Comparison of ENCODE assay signal across 34 cellular contexts in the genomic region with DNA sequence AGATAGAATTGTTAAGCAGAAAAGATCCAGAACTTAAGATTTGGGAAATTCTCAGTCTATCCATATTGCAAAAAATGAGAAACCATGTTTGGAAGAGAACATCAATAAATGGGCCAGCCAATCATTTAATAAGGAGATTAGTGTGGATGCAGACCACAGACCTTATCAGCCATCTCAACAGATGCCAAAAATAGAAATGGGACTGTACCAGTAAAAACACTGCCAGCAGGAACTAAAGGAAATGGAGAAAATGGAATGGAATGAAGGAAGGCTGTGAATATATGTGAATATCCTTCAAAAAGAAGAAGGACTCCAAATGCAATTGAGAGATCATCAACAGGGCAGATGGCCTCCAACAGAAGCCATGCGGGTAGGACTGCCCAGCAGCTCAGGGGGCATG.
"Had no signal": no experiment of that assay in that cellular context is flagged by ENCODE, and none has a peak within 500 bp of the region (broad histone marks: within the 10 kb centered on the region; RNA-seq: fewer than 3 reads in every experiment).

No MANE protein-coding gene starts in this region.

- H3K9me3 Mint-ChIP-seq: activated CD4-positive, alpha-beta memory T cell treated with anti-CD3 and anti-CD28 coated beads for 36 hours; activated T-helper 1 cell treated with anti-CD3 and anti-CD28 coated beads, Interleukin-12 subunit alpha, Interleukin-12 subunit beta, Interleukin-2, Interleukin-4 antibody, amounts not matched to agents 30 ng/mL and 10 ng/mL and 1 ng/mL, durations not matched to agents 14 hours and 24 hours and 36 hours; T-helper 1 cell treated with Interleukin-12 subunit alpha and Interleukin-12 subunit beta and Interleukin-4 antibody, amounts not matched to agents 30 μg/mL and 1 μg/mL, for 36 hours; T-helper 2 cell treated with Interferon-gamma antibody and Interleukin-4, amounts not matched to agents 5 μg/mL and 100 μg/mL, for 36 hours had no signal

- DNase-seq: activated B cell treated with CpG ODN at 0.5 μM for 24 hours; activated CD4-positive, alpha-beta memory T cell treated with anti-CD3 and anti-CD28 coated beads for 36 hours; activated CD4-positive, alpha-beta T cell treated with anti-CD3 and anti-CD28 coated beads for 4 hours; activated CD4-positive, alpha-beta T cell treated with anti-CD3 and anti-CD28 coated beads, Interleukin-2, amount 10 ng/mL, durations not matched to agents 24 days and 14 days; activated CD4-positive, alpha-beta T cell treated with anti-CD3 and anti-CD28 coated beads, Interleukin-2, amount 50 U/mL, for 1 hour; activated CD4-positive, alpha-beta T cell treated with anti-CD3 and anti-CD28 coated beads, Interleukin-2, amount 50 U/mL, for 4 hours; activated CD4-positive, CD25-positive, alpha-beta regulatory T cell treated with anti-CD3 and anti-CD28 coated beads, Interleukin-2, amount 50 U/mL, for 72 hours; activated CD8-positive, alpha-beta memory T cell treated with anti-CD3 and anti-CD28 coated beads, Interleukin-2, amount 50 U/mL, for 4 hours; activated CD8-positive, alpha-beta T cell treated with anti-CD3 and anti-CD28 coated beads for 36 hours; activated effector memory CD4-positive, alpha-beta T cell treated with anti-CD3 and anti-CD28 coated beads, Interleukin-2, amount 50 U/mL, for 16 hours; activated gamma-delta T cell treated with Interleukin-2 at 50 U/mL for 16 hours; activated naive CD4-positive, alpha-beta T cell; activated naive CD4-positive, alpha-beta T cell treated with anti-CD3 and anti-CD28 coated beads for 36 hours; activated naive CD4-positive, alpha-beta T cell treated with anti-CD3 and anti-CD28 coated beads, Interleukin-2, amount 50 U/mL, for 16 hours; activated naive CD8-positive, alpha-beta T cell treated with anti-CD3 and anti-CD28 coated beads for 36 hours; activated T-cell treated with anti-CD3 and anti-CD28 coated beads for 4 hours; activated T-cell treated with anti-CD3 and anti-CD28 coated beads, Interleukin-2, amount 50 U/mL, for 1 hour; activated T-cell treated with anti-CD3 and anti-CD28 coated beads, Interleukin-2, amount 50 U/mL, for 4 hours; activated T-cell treated with anti-CD3 and anti-CD28 coated beads, Interleukin-2, amount 50 U/mL, for 72 hours; adrenal gland; amniotic stem cell; aorta; central memory CD4-positive, alpha-beta T cell; T-helper 2 cell; T-helper 9 cell had no signal

- H3K27ac Mint-ChIP-seq: activated B cell treated with CpG ODN at 0.5 μM for 24 hours; activated CD4-positive, alpha-beta memory T cell treated with anti-CD3 and anti-CD28 coated beads for 36 hours; activated CD4-positive, alpha-beta T cell treated with anti-CD3 and anti-CD28 coated beads, Interleukin-2, amount 10 ng/mL, durations not matched to agents 24 days and 14 days; activated CD8-positive, alpha-beta T cell treated with anti-CD3 and anti-CD28 coated beads for 36 hours; activated naive CD4-positive, alpha-beta T cell treated with anti-CD3 and anti-CD28 coated beads for 36 hours; activated naive CD4-positive, alpha-beta T cell treated with anti-CD3 and anti-CD28 coated beads, Interleukin-2, amount 50 U/mL, for 72 hours; activated naive CD8-positive, alpha-beta T cell treated with anti-CD3 and anti-CD28 coated beads for 36 hours; activated T-cell treated with anti-CD3 and anti-CD28 coated beads, Interleukin-2, amount 50 U/mL, for 72 hours; activated T-helper 1 cell treated with anti-CD3 and anti-CD28 coated beads, Interleukin-12 subunit alpha, Interleukin-12 subunit beta, Interleukin-2, Interleukin-4 antibody, amounts not matched to agents 30 ng/mL and 10 ng/mL and 1 ng/mL, durations not matched to agents 14 hours and 24 hours and 36 hours; activated T-helper 17 cell treated with anti-CD3 and anti-CD28 coated beads, Interleukin-2, amount 50 U/mL, for 72 hours; brain; T-helper 1 cell treated with Interleukin-12 subunit alpha and Interleukin-12 subunit beta and Interleukin-4 antibody, amounts not matched to agents 30 μg/mL and 1 μg/mL, for 36 hours; T-helper 2 cell treated with Interferon-gamma antibody and Interleukin-4, amounts not matched to agents 5 μg/mL and 100 μg/mL, for 36 hours had no signal

- H3K4me3 ChIP-seq: adrenal gland, breast epithelium had no signal

- FAIRE-seq: TTC549 had no signal

- H3K36me3 Mint-ChIP-seq: activated naive CD4-positive, alpha-beta T cell treated with anti-CD3 and anti-CD28 coated beads, Interleukin-2, amount 50 U/mL, for 72 hours; brain had no signal

- H3K4me3 Mint-ChIP-seq: activated B cell treated with CpG ODN at 0.5 μM for 24 hours; activated CD4-positive, alpha-beta memory T cell treated with anti-CD3 and anti-CD28 coated beads for 36 hours; activated CD4-positive, alpha-beta T cell treated with anti-CD3 and anti-CD28 coated beads, Interleukin-2, amount 10 ng/mL, durations not matched to agents 24 days and 14 days; activated CD8-positive, alpha-beta T cell treated with anti-CD3 and anti-CD28 coated beads for 36 hours; activated naive CD4-positive, alpha-beta T cell treated with anti-CD3 and anti-CD28 coated beads for 36 hours; activated naive CD8-positive, alpha-beta T cell treated with anti-CD3 and anti-CD28 coated beads for 36 hours; activated T-cell treated with anti-CD3 and anti-CD28 coated beads, Interleukin-2, amount 50 U/mL, for 4 hours; activated T-cell treated with anti-CD3 and anti-CD28 coated beads, Interleukin-2, amount 50 U/mL, for 72 hours; activated T-helper 1 cell treated with anti-CD3 and anti-CD28 coated beads, Interleukin-12 subunit alpha, Interleukin-12 subunit beta, Interleukin-2, Interleukin-4 antibody, amounts not matched to agents 30 ng/mL and 10 ng/mL and 1 ng/mL, durations not matched to agents 14 hours and 24 hours and 36 hours; activated T-helper 17 cell treated with anti-CD3 and anti-CD28 coated beads, Interleukin-2, amount 50 U/mL, for 72 hours; brain; T-helper 1 cell treated with Interleukin-12 subunit alpha and Interleukin-12 subunit beta and Interleukin-4 antibody, amounts not matched to agents 30 μg/mL and 1 μg/mL, for 36 hours; T-helper 2 cell treated with Interferon-gamma antibody and Interleukin-4, amounts not matched to agents 5 μg/mL and 100 μg/mL, for 36 hours had no signal

- H3K36me3 ChIP-seq: adrenal gland, breast epithelium had no signal

- H3K27ac ChIP-seq: adrenal gland, breast epithelium, VCaP had no signal

- ATAC-seq: activated CD8-positive, alpha-beta T cell treated with anti-CD3 and anti-CD28 coated beads for 36 hours; activated naive CD4-positive, alpha-beta T cell treated with anti-CD3 and anti-CD28 coated beads, Interleukin-2, amount 50 U/mL, for 72 hours; activated T-cell treated with anti-CD3 and anti-CD28 coated beads, Interleukin-2, amount 50 U/mL, for 4 hours; activated T-cell treated with anti-CD3 and anti-CD28 coated beads, Interleukin-2, amount 50 U/mL, for 72 hours; activated T-helper 17 cell treated with anti-CD3 and anti-CD28 coated beads, Interleukin-2, amount 50 U/mL, for 72 hours had no signal

- H3K27me3 ChIP-seq: adrenal gland, breast epithelium had no signal

- H3K4me1 Mint-ChIP-seq: activated B cell treated with CpG ODN at 0.5 μM for 24 hours; activated naive CD8-positive, alpha-beta T cell treated with anti-CD3 and anti-CD28 coated beads for 36 hours; brain had no signal

- H3K4me1 ChIP-seq: adrenal gland, breast epithelium had no signal
